In genomic region chr10:58326967-58327381, GRCh38 we compare ENCODE assay signal across 14 cellular contexts. TPM values are rescaled to one million over a fixed set of nuclear protein-coding genes. Genes with fewer than 3 reads are reported as not detected.
DNase-seq lines count a peak whose midpoint lies in the region; ATAC-seq, FAIRE-seq and TF ChIP-seq lines count a peak whose summit lies in the region.
"Had no signal": no experiment of that assay in that cellular context is flagged by ENCODE, and none has a peak within 500 bp of the region (broad histone marks: within the 10 kb centered on the region; RNA-seq: fewer than 3 reads in every experiment).

No MANE protein-coding gene starts in this region.

- ATAC-seq in gastroesophageal sphincter (peak; percentile 86), pancreas (peak in 3 of 4 donors; percentile 31 to 59 (median 50)), HG02678 (IDR thresholded peaks at IDR 0.05; ENCODE audit: unreplicated experiment) (no peak), GM21786 (IDR thresholded peaks at IDR 0.05; ENCODE audit: unreplicated experiment) (no peak), HG02763 (IDR thresholded peaks at IDR 0.05; ENCODE audit: unreplicated experiment) (no peak)
- ATAC-seq: activated CD8-positive, alpha-beta T cell treated with anti-CD3 and anti-CD28 coated beads, Interleukin-2, amount 10 ng/mL, durations not matched to agents 7 days and 5 days had no signal

- H3K27ac Mint-ChIP-seq in astrocyte (ENCODE audit: unreplicated experiment): no peak overlapping the region
- H3K27ac Mint-ChIP-seq: activated CD8-positive, alpha-beta T cell treated with anti-CD3 and anti-CD28 coated beads, Interleukin-2, amount 10 ng/mL, durations not matched to agents 7 days and 5 days; activated naive CD8-positive, alpha-beta T cell treated with anti-CD3 and anti-CD28 coated beads, Interleukin-2, amount 10 ng/mL, durations not matched to agents 7 days and 5 days had no signal

- peak overlapping the region; percentile 75 for H3K4me2 ChIP-seq in astrocyte (ENCODE audit: low read length)

- DNase-seq in AG08396 (ENCODE audit: low spot score) (peak; percentile 55), astrocyte (ENCODE audit: low read depth) (peak; percentile 39), pancreas (peak in 3 of 6 donors; percentile 16 to 56 (median 49))
- DNase-seq in NK-92 treated with Interleukin-12 subunit alpha and Interleukin-12 subunit beta, amount 100 ng/mL, for 24 hours (lab: John Stamatoyannopoulos, UW): no peak
- DNase-seq: activated CD8-positive, alpha-beta T cell treated with anti-CD3 and anti-CD28 coated beads, Interleukin-2, amount 10 ng/mL, durations not matched to agents 7 days and 5 days; activated naive CD8-positive, alpha-beta T cell treated with anti-CD3 and anti-CD28 coated beads, Interleukin-2, amount 10 ng/mL, durations not matched to agents 7 days and 5 days; foreskin melanocyte; NCI-H1048; NCI-H82; SW 1271 had no signal

- H3K79me2 ChIP-seq in astrocyte (ENCODE audit: insufficient read depth, low read length): no peaks in the 10 kb centered on the region

- H3K4me1 ChIP-seq in astrocyte (ENCODE audit: insufficient read depth, low read length) (no peaks in the 10 kb centered on the region), gastroesophageal sphincter (no peaks in the 10 kb centered on the region), pancreas (no peaks in the 10 kb centered on the region)

- WGBS in gastroesophageal sphincter (ENCODE audit: low coverage in 1 of 2), 2 donors: 0% methylated on average over 1 of the region's 25 CpGs; no CpG with 5 or more reads in 1 of the 2 donors
- WGBS in pancreas, 2 donors: 37% methylated on average over 25 of the region's 25 CpGs

- peaks cover 5% of the 10 kb centered on the region for H3K4me1 Mint-ChIP-seq in astrocyte (ENCODE audit: low read depth, unreplicated experiment)

- H3K27me3 ChIP-seq in astrocyte (ENCODE audit: insufficient read depth, low read length) (no peaks in the 10 kb centered on the region), gastroesophageal sphincter (peaks cover 4% of the 10 kb centered on the region), pancreas (no peaks in the 10 kb centered on the region)

- H3K36me3 Mint-ChIP-seq in astrocyte (ENCODE audit: low read depth, unreplicated experiment): no peaks in the 10 kb centered on the region

- no peak for FAIRE-seq in astrocyte (lab: Jason Lieb, UNC)
- FAIRE-seq in pancreas (lab: Jason Lieb, UNC): no peak

- TF ChIP-seq POLR2A in gastroesophageal sphincter (IDR thresholded peaks at IDR 0.05): no peak

- peak overlapping the region; percentile 6 for H3K9ac ChIP-seq in astrocyte (ENCODE audit: low read length)

- TF ChIP-seq CTCF in astrocyte (IDR thresholded peaks at IDR 0.05; ENCODE audit: insufficient read depth, low read depth, low read length): no peak
- TF ChIP-seq CTCF in gastroesophageal sphincter (IDR thresholded peaks at IDR 0.05): no peak
- TF ChIP-seq CTCF in pancreas (IDR thresholded peaks at IDR 0.05): no peak

- H3K27me3 Mint-ChIP-seq in astrocyte (ENCODE audit: low read depth, unreplicated experiment): no peaks in the 10 kb centered on the region

- peak overlapping the region; percentile 62 for H2AFZ ChIP-seq in astrocyte (ENCODE audit: low read depth, low read length)

- no peak overlapping the region for H3K4me3 Mint-ChIP-seq in astrocyte (ENCODE audit: unreplicated experiment)
- H3K4me3 Mint-ChIP-seq: activated CD8-positive, alpha-beta T cell treated with anti-CD3 and anti-CD28 coated beads, Interleukin-2, amount 10 ng/mL, durations not matched to agents 7 days and 5 days; activated naive CD8-positive, alpha-beta T cell treated with anti-CD3 and anti-CD28 coated beads, Interleukin-2, amount 10 ng/mL, durations not matched to agents 7 days and 5 days had no signal

- H3K9me3 Mint-ChIP-seq in astrocyte (ENCODE audit: unreplicated experiment): peaks cover 5% of the 10 kb centered on the region
- H3K9me3 Mint-ChIP-seq: activated naive CD8-positive, alpha-beta T cell treated with anti-CD3 and anti-CD28 coated beads, Interleukin-2, amount 10 ng/mL, durations not matched to agents 7 days and 5 days had no signal

- no peak for TF ChIP-seq EP300 in gastroesophageal sphincter (IDR thresholded peaks at IDR 0.05)

- H3K4me3 ChIP-seq in astrocyte (ENCODE audit: insufficient read depth, low read depth, low read length) (no peak overlapping the region), gastroesophageal sphincter (peak overlapping the region in 1 of 2 donors; percentile 30), pancreas (no peak overlapping the region)

- intact Hi-C loops in pancreas (cut with DNase I): no loop called here

- H3K9me3 ChIP-seq in astrocyte (ENCODE audit: insufficient read depth, low read depth, low read length) (no peaks in the 10 kb centered on the region), gastroesophageal sphincter (no peaks in the 10 kb centered on the region), pancreas (no peaks in the 10 kb centered on the region)

- H3K27ac ChIP-seq in astrocyte (ENCODE audit: low read depth, low read length) (no peak overlapping the region), gastroesophageal sphincter (peak overlapping the region in 1 of 4 donors; percentile 3), pancreas (no peak overlapping the region)

- H4K20me1 ChIP-seq in astrocyte (ENCODE audit: insufficient read depth, low read length): no peaks in the 10 kb centered on the region

- H3K36me3 ChIP-seq in astrocyte (ENCODE audit: insufficient read depth, low read length) (no peaks in the 10 kb centered on the region), gastroesophageal sphincter (no peaks in the 10 kb centered on the region), pancreas (no peaks in the 10 kb centered on the region)

RNA-seq across cellular contexts. Expression of gene UBE2D1, which starts 7.8 kb away (rescaled TPM):
- total RNA-seq in astrocyte (18.4 and 22.1 TPM in 2 replicates), gastroesophageal sphincter (10 to 100 TPM; 16.4 to 23.5 (median 19.0) TPM), pancreas (1 to 10 TPM; 2.5 to 8.9 (median 2.9) TPM)
- polyA plus RNA-seq in pancreas: 1 to 10 TPM; 2.9 to 6.2 TPM

RNA-seq across cellular contexts. Expression of gene CISD1, which starts 58.0 kb away (rescaled TPM):
- total RNA-seq in astrocyte (32.2 and 36.3 TPM in 2 replicates), gastroesophageal sphincter (10 to 100 TPM; 24.7 to 60.1 (median 47.6) TPM), pancreas (10 to 100 TPM in 5 of 6 donors, 1 to 10 TPM in 1; 6.1 to 15.3 (median 11.1) TPM)
- 10 to 100 TPM in 1 of 2 donors, 1 to 10 TPM in 1; 3.2 to 18.1 TPM for polyA plus RNA-seq in pancreas

RNA-seq across cellular contexts. Expression of gene TFAM, which starts 58.2 kb away (rescaled TPM):
- total RNA-seq in astrocyte: 38.2 and 41.4 TPM in 2 replicates
- 10 to 100 TPM; 17.5 to 29.1 (median 21.2) TPM for total RNA-seq in gastroesophageal sphincter
- total RNA-seq in pancreas: 10 to 100 TPM in 5 of 6 donors, 1 to 10 TPM in 1; 8.7 to 17.1 (median 13.5) TPM
- polyA plus RNA-seq in pancreas: 1 to 10 TPM; 2.1 to 5.8 TPM

RNA-seq across cellular contexts. Expression of gene IPMK, which starts 59.3 kb away (rescaled TPM):
- total RNA-seq in astrocyte: 5.6 and 6.8 TPM in 2 replicates
- total RNA-seq in gastroesophageal sphincter: 1 to 10 TPM; 3.0 to 10.0 (median 6.3) TPM
- 1 to 10 TPM; 2.2 to 4.6 (median 3.0) TPM for total RNA-seq in pancreas
- polyA plus RNA-seq in pancreas: 1 to 10 TPM; 1.1 to 2.2 TPM

Comparison
In these comparisons a context has a peak if more than half of its experiments do, and no peak if none do; other contexts are left out.
1. ATAC-seq: peak in gastroesophageal sphincter (single experiment) and pancreas (3 of 4); none in HG02678 (single experiment), GM21786 (single experiment) and HG02763 (single experiment).